In the genomic region with DNA sequence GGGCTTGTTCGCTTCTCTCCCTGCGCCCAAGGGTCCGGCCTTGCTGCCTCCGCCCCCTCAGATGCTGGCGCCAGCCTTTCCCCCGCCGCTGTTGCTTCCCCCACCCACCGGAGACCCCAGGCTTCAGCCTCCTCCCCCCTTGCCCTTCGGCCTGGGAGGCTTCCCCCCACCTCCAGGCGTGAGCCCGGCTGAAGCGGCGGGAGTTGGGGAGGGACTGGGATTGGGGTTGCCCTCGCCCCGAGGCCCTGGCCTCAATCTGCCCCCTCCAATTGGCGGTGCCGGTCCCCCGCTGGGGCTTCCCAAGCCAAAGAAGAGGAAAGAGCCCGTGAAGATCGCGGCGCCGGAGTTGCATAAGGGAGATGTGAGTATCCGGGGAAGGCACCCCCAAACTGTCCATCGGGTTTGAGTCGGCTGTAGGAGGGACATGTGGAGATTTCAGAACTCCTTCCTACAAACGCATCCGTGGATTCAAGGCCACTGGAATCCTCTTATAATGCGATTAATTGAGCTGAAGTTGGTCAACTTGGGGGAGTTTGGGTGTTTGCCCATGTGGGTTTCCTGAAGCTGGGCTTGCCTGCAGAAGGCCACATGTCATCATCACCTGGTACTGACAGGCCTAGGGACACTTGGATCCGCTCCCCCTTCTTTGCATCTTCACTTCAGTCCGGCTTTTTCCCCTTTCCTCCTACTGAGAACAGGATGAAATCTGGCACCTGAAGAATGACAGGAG, we compare ENCODE assay signal across 1 cellular context.
TF ChIP-seq lines count a peak whose summit lies in the region.

No MANE protein-coding gene starts in this region.

TF ChIP-seq in GM12878, 131 proteins besides CTCF, POLR2A, EP300 and RAD21:
- TF ChIP-seq, protein P1, sequence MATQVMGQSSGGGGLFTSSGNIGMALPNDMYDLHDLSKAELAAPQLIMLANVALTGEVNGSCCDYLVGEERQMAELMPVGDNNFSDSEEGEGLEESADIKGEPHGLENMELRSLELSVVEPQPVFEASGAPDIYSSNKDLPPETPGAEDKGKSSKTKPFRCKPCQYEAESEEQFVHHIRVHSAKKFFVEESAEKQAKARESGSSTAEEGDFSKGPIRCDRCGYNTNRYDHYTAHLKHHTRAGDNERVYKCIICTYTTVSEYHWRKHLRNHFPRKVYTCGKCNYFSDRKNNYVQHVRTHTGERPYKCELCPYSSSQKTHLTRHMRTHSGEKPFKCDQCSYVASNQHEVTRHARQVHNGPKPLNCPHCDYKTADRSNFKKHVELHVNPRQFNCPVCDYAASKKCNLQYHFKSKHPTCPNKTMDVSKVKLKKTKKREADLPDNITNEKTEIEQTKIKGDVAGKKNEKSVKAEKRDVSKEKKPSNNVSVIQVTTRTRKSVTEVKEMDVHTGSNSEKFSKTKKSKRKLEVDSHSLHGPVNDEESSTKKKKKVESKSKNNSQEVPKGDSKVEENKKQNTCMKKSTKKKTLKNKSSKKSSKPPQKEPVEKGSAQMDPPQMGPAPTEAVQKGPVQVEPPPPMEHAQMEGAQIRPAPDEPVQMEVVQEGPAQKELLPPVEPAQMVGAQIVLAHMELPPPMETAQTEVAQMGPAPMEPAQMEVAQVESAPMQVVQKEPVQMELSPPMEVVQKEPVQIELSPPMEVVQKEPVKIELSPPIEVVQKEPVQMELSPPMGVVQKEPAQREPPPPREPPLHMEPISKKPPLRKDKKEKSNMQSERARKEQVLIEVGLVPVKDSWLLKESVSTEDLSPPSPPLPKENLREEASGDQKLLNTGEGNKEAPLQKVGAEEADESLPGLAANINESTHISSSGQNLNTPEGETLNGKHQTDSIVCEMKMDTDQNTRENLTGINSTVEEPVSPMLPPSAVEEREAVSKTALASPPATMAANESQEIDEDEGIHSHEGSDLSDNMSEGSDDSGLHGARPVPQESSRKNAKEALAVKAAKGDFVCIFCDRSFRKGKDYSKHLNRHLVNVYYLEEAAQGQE (IDR thresholded peaks at IDR 0.05; ENCODE audit: low read depth, low read length), result no peak
- TF ChIP-seq, protein P2, sequence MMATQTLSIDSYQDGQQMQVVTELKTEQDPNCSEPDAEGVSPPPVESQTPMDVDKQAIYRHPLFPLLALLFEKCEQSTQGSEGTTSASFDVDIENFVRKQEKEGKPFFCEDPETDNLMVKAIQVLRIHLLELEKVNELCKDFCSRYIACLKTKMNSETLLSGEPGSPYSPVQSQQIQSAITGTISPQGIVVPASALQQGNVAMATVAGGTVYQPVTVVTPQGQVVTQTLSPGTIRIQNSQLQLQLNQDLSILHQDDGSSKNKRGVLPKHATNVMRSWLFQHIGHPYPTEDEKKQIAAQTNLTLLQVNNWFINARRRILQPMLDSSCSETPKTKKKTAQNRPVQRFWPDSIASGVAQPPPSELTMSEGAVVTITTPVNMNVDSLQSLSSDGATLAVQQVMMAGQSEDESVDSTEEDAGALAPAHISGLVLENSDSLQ (IDR thresholded peaks at IDR 0.05), result peak; percentile 21; the same call in 1 of the 2 replicates
- peak; percentile 18; the same call in 1 of the 2 replicates for TF ChIP-seq RAD51 (IDR thresholded peaks at IDR 0.05)
- peak in 1 of 2 experiments; percentile 82; a peak in 2 of 3 replicates for TF ChIP-seq EGR1 (IDR thresholded peaks at IDR 0.05; ENCODE audit: borderline replicate concordance in 1 of 2, low read depth in 2 of 2, low read length in 2 of 2)
- 0 out of 2 replicates have a peak, but pooled peaks have one; percentile 10 for TF ChIP-seq HDGF (IDR thresholded peaks at IDR 0.05)
- 0 out of 2 replicates have a peak, but pooled peaks have one; percentile 23 for TF ChIP-seq RUNX3 (IDR thresholded peaks at IDR 0.05; ENCODE audit: low read length)
- no peak for TF ChIP-seq BHLHE40 (IDR thresholded peaks at IDR 0.05; ENCODE audit: borderline replicate concordance in 1 of 2, low read depth in 2 of 2, low read length in 1 of 2)
TF ChIP-seq in GM12878: peak in this region for 5.
